ENCODE assay signal across 1 cellular context in the genomic region with DNA sequence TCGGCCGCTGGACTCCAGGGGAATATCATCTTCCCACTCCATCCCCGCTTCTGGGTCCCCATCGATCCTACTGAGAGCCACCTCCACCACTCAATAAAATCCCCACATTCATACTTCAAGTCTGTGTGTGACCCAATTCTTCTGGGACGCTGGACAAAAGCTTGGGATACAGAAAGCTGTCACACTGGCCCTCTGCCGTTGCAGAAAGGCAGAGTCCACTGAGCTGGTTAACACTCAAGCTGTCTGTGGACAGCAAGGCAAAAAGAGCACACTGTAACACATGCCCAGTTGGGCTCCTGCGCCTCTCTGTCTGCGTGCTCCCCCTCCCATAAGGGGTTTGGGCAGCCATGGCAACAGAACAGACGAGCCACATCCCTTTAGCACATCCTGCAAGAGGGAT.
TF ChIP-seq lines count a peak whose summit lies in the region.

No MANE protein-coding gene starts in this region.

TF ChIP-seq in K562, 482 proteins besides CTCF, POLR2A, EP300 and RAD21 (continued from another document):
- no peak for TF ChIP-seq FOXP4 (CRISPR knock-in tag; IDR thresholded peaks at IDR 0.05; ENCODE audit: borderline replicate concordance)
- no peak for TF ChIP-seq THRB (CRISPR knock-in tag; conservative IDR thresholded peaks at IDR 0.05)
- TF ChIP-seq SRSF3 (IDR thresholded peaks at IDR 0.05; ENCODE audit: insufficient read depth, low read length) = no peak
- TF ChIP-seq, protein P1, sequence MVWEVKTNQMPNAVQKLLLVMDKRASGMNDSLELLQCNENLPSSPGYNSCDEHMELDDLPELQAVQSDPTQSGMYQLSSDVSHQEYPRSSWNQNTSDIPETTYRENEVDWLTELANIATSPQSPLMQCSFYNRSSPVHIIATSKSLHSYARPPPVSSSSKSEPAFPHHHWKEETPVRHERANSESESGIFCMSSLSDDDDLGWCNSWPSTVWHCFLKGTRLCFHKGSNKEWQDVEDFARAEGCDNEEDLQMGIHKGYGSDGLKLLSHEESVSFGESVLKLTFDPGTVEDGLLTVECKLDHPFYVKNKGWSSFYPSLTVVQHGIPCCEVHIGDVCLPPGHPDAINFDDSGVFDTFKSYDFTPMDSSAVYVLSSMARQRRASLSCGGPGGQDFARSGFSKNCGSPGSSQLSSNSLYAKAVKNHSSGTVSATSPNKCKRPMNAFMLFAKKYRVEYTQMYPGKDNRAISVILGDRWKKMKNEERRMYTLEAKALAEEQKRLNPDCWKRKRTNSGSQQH (CRISPR knock-in tag; IDR thresholded peaks at IDR 0.05) = no peak
TF ChIP-seq in K562: peak in this region for 2.
